In genomic region chr2:170434396-170434795, GRCh38 we compare ENCODE assay signal across 6 cellular contexts.
DNase-seq lines count a peak whose midpoint lies in the region; ATAC-seq, FAIRE-seq and TF ChIP-seq lines count a peak whose summit lies in the region.
"Not testable (repeated sequence)": the region's sequence is repeated elsewhere in the genome, so short reads cannot be mapped to it uniquely, and the experiment has no call there.

No MANE protein-coding gene starts in this region.

- 82% methylated on average over 5 of the region's 5 CpGs for WGBS in hepatocyte (ENCODE audit: low lambda C conversion rate, missing lambda C conversion rate)
- 84% methylated on average over 5 of the region's 5 CpGs for WGBS in HepG2 (ENCODE audit: low lambda C conversion rate)
- WGBS in transverse colon (ENCODE audit: low coverage in 1 of 2), 2 donors, result 63 to 82% methylated on average over 2 to 5 of the region's 5 CpGs

- not testable (repeated sequence) for H4K20me1 ChIP-seq in hepatocyte (ENCODE audit: insufficient read depth, poor library complexity, severe bottlenecking); HepG2 (ENCODE audit: insufficient read depth, low read length)

- not testable (repeated sequence) for H3K79me2 ChIP-seq in hepatocyte; HepG2 (ENCODE audit: insufficient read depth, low read length)

- H3K4me1 ChIP-seq in HUES6 (ENCODE audit: control insufficient read depth, insufficient read depth, low read length) (peaks cover 52% of the 10 kb centered on the region), hepatocyte (ENCODE audit: insufficient read depth) (peaks cover 21% of the 10 kb centered on the region), HepG2 (ENCODE audit: insufficient read depth, low read length) (peaks cover 31% of the 10 kb centered on the region), transverse colon (peaks cover 0 to 26% (median 13%) of the 10 kb centered on the region in 4 donors)
- H3K4me1 ChIP-seq in mucosa of descending colon (ENCODE audit: low read depth), result not testable (repeated sequence)

- H3K9me3 ChIP-seq in HUES6 (ENCODE audit: control insufficient read depth, insufficient read depth, low read depth, low read length); hepatocyte (ENCODE audit: low read depth); HepG2 (ENCODE audit: low read length); mucosa of descending colon; transverse colon: not testable (repeated sequence)

- not testable (repeated sequence) for H2AFZ ChIP-seq in hepatocyte; HepG2 (ENCODE audit: low read length)

- peaks cover 51% of the 10 kb centered on the region for H3K4me1 Mint-ChIP-seq in central memory CD8-positive, alpha-beta T cell

- H3K4me2 ChIP-seq in hepatocyte, result peak overlapping the region; percentile 29
- not testable (repeated sequence) for H3K4me2 ChIP-seq in HepG2 (ENCODE audit: low read depth, low read length)

- H3K36me3 Mint-ChIP-seq in central memory CD8-positive, alpha-beta T cell (ENCODE audit: insufficient read depth), result not testable (repeated sequence)

- TF ChIP-seq CTCF in hepatocyte (IDR thresholded peaks at IDR 0.05; ENCODE audit: poor library complexity); HepG2 (CRISPR knock-in tag; IDR thresholded peaks at IDR 0.05); mucosa of descending colon (IDR thresholded peaks at IDR 0.05); transverse colon (IDR thresholded peaks at IDR 0.05): not testable (repeated sequence)

- not testable (repeated sequence) for H3K9me2 ChIP-seq in hepatocyte (replicated peaks; ENCODE audit: insufficient read depth)

- BruUV-seq in HepG2 (replicated peaks; lab: Mats Ljungman, UMichigan), result not testable (repeated sequence)

- H3K27me3 Mint-ChIP-seq in central memory CD8-positive, alpha-beta T cell, result not testable (repeated sequence)

- not testable (repeated sequence) for H3K4me3 ChIP-seq in HUES6 (ENCODE audit: low read depth, low read length); hepatocyte; HepG2 (replicated peaks in 1 of 3; ENCODE audit: insufficient read depth in 1 of 3, low read depth in 2 of 3, low read length in 3 of 3); mucosa of descending colon; transverse colon

- not testable (repeated sequence) for ATAC-seq in central memory CD8-positive, alpha-beta T cell (replicated peaks; ENCODE audit: extremely low read depth, poor library complexity, severe bottlenecking); HepG2
- peak; percentile 57 for ATAC-seq in mucosa of descending colon

- FAIRE-seq in HepG2 (lab: Jason Lieb, UNC), result not testable (repeated sequence)

- H3K27ac ChIP-seq in HUES6 (ENCODE audit: low read depth, low read length), result peak overlapping the region; percentile 94; the same call in 1 of the 2 replicates
- H3K27ac ChIP-seq in hepatocyte, result peak overlapping the region; percentile 45
- not testable (repeated sequence) for H3K27ac ChIP-seq in HepG2 (ENCODE audit: extremely low read length, insufficient read depth, low read length)
- H3K27ac ChIP-seq in transverse colon, result peak overlapping the region in 3 of 4 donors; percentile 47 to 50 (median 49)

- not testable (repeated sequence) for DNase-seq in central memory CD8-positive, alpha-beta T cell (ENCODE audit: low spot score in 2 of 2); hepatocyte (ENCODE audit: low spot score); HepG2 (ENCODE audit: low spot score); mucosa of descending colon; transverse colon

- H3K36me3 ChIP-seq in HUES6 (ENCODE audit: control insufficient read depth, insufficient read depth, low read length); hepatocyte (replicated peaks; ENCODE audit: insufficient read depth, low read depth); HepG2 (replicated peaks in 1 of 2; ENCODE audit: control insufficient read depth in 1 of 2, insufficient read depth in 2 of 2, low read length in 2 of 2); mucosa of descending colon (ENCODE audit: low read depth); transverse colon: not testable (repeated sequence)

- not testable (repeated sequence) for H3K4me3 Mint-ChIP-seq in central memory CD8-positive, alpha-beta T cell

- CTCF ChIA-PET in HepG2 (lab: Yijun Ruan, JAX; ENCODE audit: low intra/inter-chr PET ratio, low total read pairs), result not testable (repeated sequence)

- POLR2A ChIA-PET in HepG2 (lab: Yijun Ruan, JAX), result not testable (repeated sequence)

- intact Hi-C loops in HepG2 (cut with micrococcal nuclease; ENCODE audit: unreplicated experiment); mucosa of descending colon (cut with DNase I, micrococcal nuclease); transverse colon (cut with DNase I; ENCODE audit: low total_unique reads): not testable (repeated sequence)

- not testable (repeated sequence) for TF ChIP-seq POLR2A in HepG2 (IDR thresholded peaks at IDR 0.05; ENCODE audit: insufficient read depth in 1 of 2, low read depth in 2 of 2, low read length in 2 of 2); transverse colon (IDR thresholded peaks at IDR 0.05)

- in situ Hi-C loops in HepG2 (cut with HindIII; ENCODE audit: extremely low pct_ligation_motif_present, low pct_unique_long_range_greater_than_20kb); transverse colon (cut with MboI; ENCODE audit: low pct_ligation_motif_present in 1 of 4, low pct_unique_long_range_greater_than_20kb in 1 of 4, low sequenced_read_pairs in 3 of 4): not testable (repeated sequence)

- peak overlapping the region; percentile 87 for H3K27ac Mint-ChIP-seq in central memory CD8-positive, alpha-beta T cell (ENCODE audit: low read depth)

- peak overlapping the region; percentile 72 for H3K9ac ChIP-seq in HUES6 (ENCODE audit: low read length)
- H3K9ac ChIP-seq in HepG2 (ENCODE audit: insufficient read depth, low read depth, low read length), result not testable (repeated sequence)

- not testable (repeated sequence) for TF ChIP-seq EP300 in HepG2 (IDR thresholded peaks at IDR 0.05; ENCODE audit: low read depth in 2 of 2, low read length in 2 of 2); HepG2 (CRISPR knock-in tag; IDR thresholded peaks at IDR 0.05; ENCODE audit: borderline replicate concordance); transverse colon (IDR thresholded peaks at IDR 0.05; ENCODE audit: low read depth)

- not testable (repeated sequence) for H3K27me3 ChIP-seq in HUES6 (ENCODE audit: control insufficient read depth, insufficient read depth, low read length); hepatocyte; HepG2 (ENCODE audit: control insufficient read depth in 1 of 2, insufficient read depth in 2 of 2, low read length in 2 of 2); transverse colon

- H3K9me3 Mint-ChIP-seq in central memory CD8-positive, alpha-beta T cell, result not testable (repeated sequence)

- not testable (repeated sequence) for TF ChIP-seq RAD21 in HepG2 (CRISPR knock-in tag; IDR thresholded peaks at IDR 0.05)

TF ChIP-seq in HepG2, 621 proteins besides CTCF, POLR2A, EP300 and RAD21:
- TF ChIP-seq NFYC (CRISPR knock-in tag; IDR thresholded peaks at IDR 0.05), result peak; percentile 38; the same call in 1 of the 2 replicates
TF ChIP-seq in HepG2: peak in this region for 1; not testable (repeated sequence) for 620.
